Comparison of ENCODE assay signal across 11 cellular contexts in genomic region chr10:100043344-100043743, GRCh38. TPM values are rescaled to one million over a fixed set of nuclear protein-coding genes. Genes with fewer than 3 reads are reported as not detected.
DNase-seq lines count a peak whose midpoint lies in the region; ATAC-seq and TF ChIP-seq lines count a peak whose summit lies in the region.
"Had no signal": no experiment of that assay in that cellular context is flagged by ENCODE, and none has a peak within 500 bp of the region (broad histone marks: within the 10 kb centered on the region; RNA-seq: fewer than 3 reads in every experiment).

No MANE protein-coding gene starts in this region.

- no TSS peak for BruUV-seq in Panc1 (replicated peaks; lab: Mats Ljungman, UMichigan)

- H3K27me3 ChIP-seq in Panc1 (ENCODE audit: control insufficient read depth, insufficient read depth, low read length) (no peaks in the 10 kb centered on the region), left lung (no peaks in the 10 kb centered on the region), transverse colon (no peaks in the 10 kb centered on the region), HAP-1 (ENCODE audit: low read depth) (no peaks in the 10 kb centered on the region)

- H3K4me3 Mint-ChIP-seq in activated naive CD8-positive, alpha-beta T cell treated with anti-CD3 and anti-CD28 coated beads, Interleukin-2, amount 50 U/mL, for 24 hours = no peak overlapping the region
- H3K4me3 Mint-ChIP-seq in activated naive CD8-positive, alpha-beta T cell treated with anti-CD3 and anti-CD28 coated beads for 36 hours = no peak overlapping the region
- H3K4me3 Mint-ChIP-seq: memory B cell had no signal

- H3K27ac ChIP-seq in Panc1 (ENCODE audit: low read length) (peak overlapping the region; percentile 79), left lung (peak overlapping the region in 1 of 2 donors; percentile 59), transverse colon (peak overlapping the region in 3 of 4 donors; percentile 41 to 56 (median 56))

- peaks cover 3% of the 10 kb centered on the region for H3K27me3 Mint-ChIP-seq in activated naive CD8-positive, alpha-beta T cell treated with anti-CD3 and anti-CD28 coated beads, Interleukin-2, amount 50 U/mL, for 24 hours
- peaks cover 5% of the 10 kb centered on the region for H3K27me3 Mint-ChIP-seq in activated naive CD8-positive, alpha-beta T cell treated with anti-CD3 and anti-CD28 coated beads for 36 hours

- no peaks in the 10 kb centered on the region for H3K36me3 Mint-ChIP-seq in activated naive CD8-positive, alpha-beta T cell treated with anti-CD3 and anti-CD28 coated beads, Interleukin-2, amount 50 U/mL, for 24 hours (ENCODE audit: low read depth)
- no peaks in the 10 kb centered on the region for H3K36me3 Mint-ChIP-seq in activated naive CD8-positive, alpha-beta T cell treated with anti-CD3 and anti-CD28 coated beads for 36 hours
- H3K36me3 Mint-ChIP-seq: memory B cell had no signal

- POLR2A ChIA-PET in Panc1 (lab: Charles Lee) = no interaction called here

- H3K4me3 ChIP-seq in Panc1 (ENCODE audit: low read depth in 2 of 2, low read length in 2 of 2) = no peak overlapping the region
- H3K4me3 ChIP-seq in left lung = no peak overlapping the region
- no peak overlapping the region for H3K4me3 ChIP-seq in transverse colon
- H3K4me3 ChIP-seq in HAP-1 = no peak overlapping the region

- 67 to 77% methylated on average over 1 to 2 of the region's 2 CpGs for WGBS in transverse colon (ENCODE audit: low coverage in 1 of 2), 2 donors

- TF ChIP-seq POLR2A in transverse colon (IDR thresholded peaks at IDR 0.05) = no peak

- intact Hi-C loops in Panc1 (cut with micrococcal nuclease; ENCODE audit: unreplicated experiment) (no loop called here), left lung (cut with DNase I) (no loop called here), transverse colon (cut with DNase I; ENCODE audit: low total_unique reads) (loop anchor here (2.0 kb wide), 1 partner anchor 197 kb away; no protein-coding TSS in a partner anchor)

- CTCF ChIA-PET in Panc1 (lab: Charles Lee) = interaction anchor here (0.6 to 1.1 kb wide), 3 partner anchors 9 to 289 kb away, joined by 3 to 6 read pairs (median 5); no protein-coding TSS in a partner anchor

- H3K27ac Mint-ChIP-seq in activated naive CD8-positive, alpha-beta T cell treated with anti-CD3 and anti-CD28 coated beads, Interleukin-2, amount 50 U/mL, for 24 hours = peak overlapping the region; percentile 42
- no peak overlapping the region for H3K27ac Mint-ChIP-seq in activated naive CD8-positive, alpha-beta T cell treated with anti-CD3 and anti-CD28 coated beads for 36 hours
- H3K27ac Mint-ChIP-seq: memory B cell had no signal

- H3K9me3 ChIP-seq in Panc1 (ENCODE audit: control insufficient read depth, insufficient read depth, low read depth, low read length) (no peaks in the 10 kb centered on the region), left lung (no peaks in the 10 kb centered on the region), transverse colon (no peaks in the 10 kb centered on the region), HAP-1 (no peaks in the 10 kb centered on the region)

- no peak for TF ChIP-seq EP300 in transverse colon (IDR thresholded peaks at IDR 0.05; ENCODE audit: low read depth)

- H3K36me3 ChIP-seq in Panc1 (ENCODE audit: control insufficient read depth, insufficient read depth, low read length) (no peaks in the 10 kb centered on the region), left lung (no peaks in the 10 kb centered on the region), transverse colon (no peaks in the 10 kb centered on the region), HAP-1 (replicated peaks) (no peaks in the 10 kb centered on the region)

- H3K4me1 ChIP-seq in Panc1 (ENCODE audit: control insufficient read depth, insufficient read depth, low read length) = peaks cover 29% of the 10 kb centered on the region
- H3K4me1 ChIP-seq in left lung = peaks cover 0 to 8% of the 10 kb centered on the region in 2 donors
- H3K4me1 ChIP-seq in transverse colon = peaks cover 0 to 28% (median 8%) of the 10 kb centered on the region in 4 donors
- no peaks in the 10 kb centered on the region for H3K4me1 ChIP-seq in HAP-1

- no peak for DNase-seq in activated naive CD8-positive, alpha-beta T cell treated with anti-CD3 and anti-CD28 coated beads, Interleukin-2, amount 50 U/mL, for 24 hours
- DNase-seq in activated naive CD8-positive, alpha-beta T cell treated with anti-CD3 and anti-CD28 coated beads for 36 hours = no peak
- DNase-seq in Panc1 (ENCODE audit: low read depth, low spot score) = no peak
- DNase-seq in left lung = no peak
- DNase-seq in transverse colon = peak; percentile 16
- no peak for DNase-seq in HAP-1 (ENCODE audit: low spot score in 2 of 2)
- no peak for DNase-seq in NCI-H524 treated with DMSO at 0.1 percent for 48 hours (lab: John Stamatoyannopoulos, UW)
- DNase-seq: anterior cingulate cortex, H7 had no signal

- TF ChIP-seq CTCF in Panc1 (IDR thresholded peaks at IDR 0.05) (no peak), left lung (IDR thresholded peaks at IDR 0.05) (no peak), transverse colon (IDR thresholded peaks at IDR 0.05) (no peak)

- H3K4me1 Mint-ChIP-seq in activated naive CD8-positive, alpha-beta T cell treated with anti-CD3 and anti-CD28 coated beads, Interleukin-2, amount 50 U/mL, for 24 hours = peaks cover 2% of the 10 kb centered on the region
- peaks cover 2% of the 10 kb centered on the region for H3K4me1 Mint-ChIP-seq in activated naive CD8-positive, alpha-beta T cell treated with anti-CD3 and anti-CD28 coated beads for 36 hours
- H3K4me1 Mint-ChIP-seq: memory B cell had no signal

- in situ Hi-C loops in Panc1 (cut with HindIII; ENCODE audit: low pct_unique_long_range_greater_than_20kb, low sequenced_read_pairs) (no loop called here), transverse colon (cut with MboI; ENCODE audit: low pct_ligation_motif_present in 1 of 4, low pct_unique_long_range_greater_than_20kb in 1 of 4, low sequenced_read_pairs in 3 of 4) (loop anchor here in 2 of 4 donors (10.0 kb wide), 1 partner anchor 189 kb away; no protein-coding TSS in a partner anchor), HAP-1 (cut with MboI; ENCODE audit: low sequenced_read_pairs) (no loop called here)

- no peaks in the 10 kb centered on the region for H3K9me3 Mint-ChIP-seq in activated naive CD8-positive, alpha-beta T cell treated with anti-CD3 and anti-CD28 coated beads, Interleukin-2, amount 50 U/mL, for 24 hours
- no peaks in the 10 kb centered on the region for H3K9me3 Mint-ChIP-seq in activated naive CD8-positive, alpha-beta T cell treated with anti-CD3 and anti-CD28 coated beads for 36 hours
- H3K9me3 Mint-ChIP-seq: memory B cell had no signal

- peak; percentile 76 for ATAC-seq in activated naive CD8-positive, alpha-beta T cell treated with anti-CD3 and anti-CD28 coated beads, Interleukin-2, amount 50 U/mL, for 24 hours
- no peak for ATAC-seq in Panc1
- peak; percentile 47 for ATAC-seq in left lung
- no peak for ATAC-seq in GM18519 (IDR thresholded peaks at IDR 0.05; ENCODE audit: low FRiP score, unreplicated experiment)

RNA-seq across cellular contexts. Expression of gene DNMBP, which starts 33.6 kb away (rescaled TPM):
- total RNA-seq in activated naive CD8-positive, alpha-beta T cell treated with anti-CD3 and anti-CD28 coated beads for 36 hours = 1 to 10 TPM; 2.2 to 2.3 TPM
- 39.3 TPM for total RNA-seq in Panc1 (2021; ENCODE audit: unreplicated experiment)
- 21.7 TPM for polyA plus RNA-seq in Panc1 (2012; ENCODE audit: insufficient read length)
- 10 to 100 TPM; 14.8 to 15.8 TPM for total RNA-seq in left lung
- total RNA-seq in transverse colon = 10 to 100 TPM; 38.5 to 68.5 (median 48.0) TPM

RNA-seq across cellular contexts. Expression of gene CPN1, which starts 38.3 kb away (rescaled TPM):
- not detected for total RNA-seq in activated naive CD8-positive, alpha-beta T cell treated with anti-CD3 and anti-CD28 coated beads for 36 hours
- total RNA-seq in Panc1 (2021; ENCODE audit: unreplicated experiment) (not detected), left lung (not detected), transverse colon (not detected)
- polyA plus RNA-seq in Panc1 (2012; ENCODE audit: insufficient read length) = not detected
- total RNA-seq: H7 had no signal

Comparison
In these comparisons a context has a peak if more than half of its experiments do, and no peak if none do; other contexts are left out.
1. ATAC-seq: peak in activated naive CD8-positive, alpha-beta T cell treated with anti-CD3 and anti-CD28 coated beads, Interleukin-2, amount 50 U/mL, for 24 hours (single experiment) and left lung (single experiment); none in Panc1 (single experiment) and GM18519 (single experiment).
2. RNA of gene DNMBP, which starts 33.6 kb away (total RNA-seq): 38.5 to 68.5 TPM in transverse colon, 39.3 TPM in Panc1 (single experiment) and 14.8 to 15.8 TPM in left lung; 2.2 to 2.3 TPM in activated naive CD8-positive, alpha-beta T cell treated with anti-CD3 and anti-CD28 coated beads for 36 hours; every median in the first group is over 4 times any median in the second.